In genomic region chr6:154508573-154509375, GRCh38 we compare ENCODE assay signal across 8 cellular contexts. TPM values are rescaled to one million over a fixed set of nuclear protein-coding genes. Genes with fewer than 3 reads are reported as not detected.
DNase-seq lines count a peak whose midpoint lies in the region; ATAC-seq and TF ChIP-seq lines count a peak whose summit lies in the region.

No MANE protein-coding gene starts in this region.

- no peak for TF ChIP-seq CTCF in H9 (conservative IDR thresholded peaks at IDR 0.05)
- no peak for TF ChIP-seq CTCF in RWPE2 (IDR thresholded peaks at IDR 0.05; ENCODE audit: poor library complexity, severe bottlenecking)
- no peak for TF ChIP-seq CTCF in hepatocyte (IDR thresholded peaks at IDR 0.05; ENCODE audit: poor library complexity)

- H2BK12ac ChIP-seq in H9 (ENCODE audit: insufficient read length, low read depth, low read length) = no peak overlapping the region

- H2BK5ac ChIP-seq in H9 (ENCODE audit: insufficient read length, low read length) = no peak overlapping the region

- peaks cover 69% of the 10 kb centered on the region for H3K27me3 Mint-ChIP-seq in H9 (ENCODE audit: low read depth)

- H4K8ac ChIP-seq in H9 (replicated peaks; ENCODE audit: insufficient read length, low read depth, low read length) = no peak overlapping the region

- no CpG with 5 or more reads among the region's 14 CpGs for WGBS in H9 (ENCODE audit: extremely low coverage, insufficient read length, low lambda C conversion rate)
- WGBS in hepatocyte (ENCODE audit: low lambda C conversion rate, missing lambda C conversion rate) = 16% methylated on average over 14 of the region's 14 CpGs

- peak overlapping the region; percentile 71 to 88 for H3K4me3 Mint-ChIP-seq in H9

- H3K9me3 ChIP-seq in H9 (ENCODE audit: control insufficient read depth, low read depth, low read length) (no peaks in the 10 kb centered on the region), RWPE2 (ENCODE audit: severe bottlenecking) (no peaks in the 10 kb centered on the region), hepatocyte (ENCODE audit: low read depth) (no peaks in the 10 kb centered on the region)

- no peak overlapping the region for H2BK20ac ChIP-seq in H9 (ENCODE audit: low read depth, low read length, poor library complexity, severe bottlenecking)

- no peak overlapping the region for H3K27ac Mint-ChIP-seq in H9

- no peak overlapping the region for H2BK15ac ChIP-seq in H9 (ENCODE audit: low read depth, low read length)

- H3K9me2 ChIP-seq in hepatocyte (replicated peaks; ENCODE audit: insufficient read depth) = no peaks in the 10 kb centered on the region

- no peak overlapping the region for H3K18ac ChIP-seq in H9 (ENCODE audit: insufficient read length, low read depth, low read length)

- peaks cover 12% of the 10 kb centered on the region for H3K23me2 ChIP-seq in H9 (ENCODE audit: insufficient read length, low read depth, low read length, poor library complexity, severe bottlenecking)

- H3K4me3 ChIP-seq in RWPE2 (ENCODE audit: severe bottlenecking) (peak overlapping the region; percentile 68), hepatocyte (peak overlapping the region; percentile 86), skin epidermis (peak overlapping the region; percentile 55 to 85 (median 72))

- H3K56ac ChIP-seq in H9 (ENCODE audit: insufficient read length, low read depth, low read length) = no peak overlapping the region

- no peak overlapping the region for H2BK120ac ChIP-seq in H9 (ENCODE audit: low read depth, low read length, poor library complexity, severe bottlenecking)

- H3K4me2 ChIP-seq in H9 (ENCODE audit: insufficient read depth, insufficient read length, low read length) (peak overlapping the region; percentile 71), hepatocyte (peak overlapping the region; percentile 84)

- H4K91ac ChIP-seq in H9 (ENCODE audit: insufficient read length, low read depth, low read length) = no peak overlapping the region

- ATAC-seq in RWPE2 (ENCODE audit: low read depth) = no peak

- H2AFZ ChIP-seq in H9 (ENCODE audit: low read length) = no peak overlapping the region
- peak overlapping the region; percentile 35 for H2AFZ ChIP-seq in hepatocyte

- no peak overlapping the region for H3K9ac ChIP-seq in H9 (ENCODE audit: extremely low read depth, insufficient read length, low read length)

- H3K4me1 ChIP-seq in H9 (ENCODE audit: insufficient read depth, low read length) = peaks cover 7% of the 10 kb centered on the region; the same call in 1 of the 2 replicates
- H3K4me1 ChIP-seq in RWPE2 (ENCODE audit: insufficient read depth, poor library complexity, severe bottlenecking) = peaks cover 10% of the 10 kb centered on the region
- H3K4me1 ChIP-seq in hepatocyte (ENCODE audit: insufficient read depth) = peaks cover 54% of the 10 kb centered on the region

- H4K20me1 ChIP-seq in H9 (ENCODE audit: control insufficient read depth, insufficient read depth, insufficient read length) (no peaks in the 10 kb centered on the region), hepatocyte (ENCODE audit: insufficient read depth, poor library complexity, severe bottlenecking) (peaks cover 43% of the 10 kb centered on the region)

- no peaks in the 10 kb centered on the region for H3K79me2 ChIP-seq in H9 (ENCODE audit: insufficient read depth, low read length)
- H3K79me2 ChIP-seq in hepatocyte = peaks cover 59% of the 10 kb centered on the region

- H3K9me3 Mint-ChIP-seq in H9 = no peaks in the 10 kb centered on the region; a peak in 1 of 5 replicates

- H3K27ac ChIP-seq in H9 (ENCODE audit: insufficient read length, low read depth, low read length) (no peak overlapping the region), RWPE2 (ENCODE audit: poor library complexity, severe bottlenecking) (no peak overlapping the region), hepatocyte (peak overlapping the region; percentile 94), skin epidermis (peak overlapping the region in 16 of 21 experiments; percentile 42 to 93 (median 84))

- H3K27me3 ChIP-seq in H9 (ENCODE audit: insufficient read depth, low read length) (peaks cover 20% of the 10 kb centered on the region; the same call in 1 of the 2 replicates), RWPE2 (ENCODE audit: insufficient read depth, poor library complexity, severe bottlenecking) (no peaks in the 10 kb centered on the region), hepatocyte (no peaks in the 10 kb centered on the region)

- no peak overlapping the region for H4K5ac ChIP-seq in H9 (ENCODE audit: insufficient read length, low read depth, low read length)

- no peak overlapping the region for H3K14ac ChIP-seq in H9 (ENCODE audit: insufficient read depth, low read length)

- peaks cover 28 to 42% of the 10 kb centered on the region in 2 experiments for H3K4me1 Mint-ChIP-seq in H9

- no peaks in the 10 kb centered on the region for H3K79me1 ChIP-seq in H9 (ENCODE audit: insufficient read depth, low read depth, low read length, poor library complexity, severe bottlenecking)

- no peak overlapping the region for H3T11ph ChIP-seq in H9 (ENCODE audit: low read length)

- H3K4ac ChIP-seq in H9 (ENCODE audit: low read depth, low read length) = no peak overlapping the region

- H3K23ac ChIP-seq in H9 (ENCODE audit: insufficient read length, low read depth, low read length) = no peak overlapping the region

- DNase-seq in H9 (no peak), RWPE2 (ENCODE audit: low spot score) (no peak), hepatocyte (ENCODE audit: low spot score) (peak; percentile 47), GM19240 (ENCODE audit: insufficient read length, low spot score) (no peak), CD1c-positive myeloid dendritic cell (ENCODE audit: extremely low spot score) (no peak), NCI-H82 (lab: John Stamatoyannopoulos, UW) (no peak), putamen (ENCODE audit: low spot score) (no peak)

- H2AK5ac ChIP-seq in H9 (ENCODE audit: insufficient read length, low read length) = no peak overlapping the region

- H3K36me3 Mint-ChIP-seq in H9 (ENCODE audit: insufficient read depth in 1 of 3, low read depth in 3 of 3) = peaks cover 0 to 22% (median 0%) of the 10 kb centered on the region in 3 experiments; a peak in 3 of 7 replicates

- H3K36me3 ChIP-seq in RWPE2 (ENCODE audit: low read depth) = no peaks in the 10 kb centered on the region
- no peaks in the 10 kb centered on the region for H3K36me3 ChIP-seq in hepatocyte (replicated peaks; ENCODE audit: insufficient read depth, low read depth)

RNA-seq across cellular contexts. Expression of gene CNKSR3, which starts 1.7 kb away (rescaled TPM):
- total RNA-seq in H9 (2021) (5.6 and 6.4 TPM in 2 replicates), hepatocyte (21.8 and 23.9 TPM in 2 replicates)
- polyA plus RNA-seq in hepatocyte = 22.4 and 27.4 TPM in 2 replicates

Comparison
In these comparisons a context has a peak if more than half of its experiments do, and no peak if none do; other contexts are left out.
1. H3K27ac ChIP-seq: peak in hepatocyte (single experiment) and skin epidermis (16 of 21); none in H9 (single experiment) and RWPE2 (single experiment).
2. Peak in every context shown above with its lines, with median percentiles within 50 percentile points of each other: H3K4me3 ChIP-seq.